Comparison of ENCODE assay signal across 1 cellular context in the genomic region with DNA sequence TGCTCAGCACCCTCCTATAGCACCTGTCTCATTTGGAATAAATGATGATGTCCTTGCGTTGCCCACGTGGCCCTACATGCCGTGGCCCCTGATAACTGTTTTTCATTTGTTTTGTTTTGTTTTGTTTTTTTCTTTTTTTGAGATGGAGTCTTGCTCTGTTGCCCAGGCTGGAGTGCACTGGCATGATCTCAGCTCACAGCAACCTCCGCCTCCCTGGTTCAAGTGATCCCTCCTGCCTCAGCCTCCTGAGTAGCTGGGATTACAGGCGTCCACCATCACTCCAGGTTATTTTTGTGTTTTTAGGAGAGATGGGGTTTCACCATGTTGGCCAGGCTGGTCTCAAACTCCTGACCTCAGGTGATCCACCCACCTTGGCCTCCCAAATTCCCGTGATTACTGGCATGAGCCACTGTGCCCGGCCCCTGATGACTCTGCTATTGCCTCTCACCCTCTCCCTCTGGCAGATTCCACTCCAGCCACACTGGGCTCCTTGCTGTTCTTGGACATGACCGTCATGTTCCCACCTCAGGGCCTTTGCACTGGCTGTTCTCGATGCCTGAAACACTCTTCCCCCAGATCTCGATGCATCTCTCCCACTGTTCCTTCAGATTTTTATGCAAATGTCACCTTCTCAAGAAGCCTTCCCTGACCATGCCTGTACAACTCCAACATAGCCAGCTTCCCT.
TF ChIP-seq lines count a peak whose summit lies in the region.

No MANE protein-coding gene starts in this region.

TF ChIP-seq in K562, 482 proteins besides CTCF, POLR2A, EP300 and RAD21:
- TF ChIP-seq GABPB2 (CRISPR knock-in tag; conservative IDR thresholded peaks at IDR 0.05) = no peak
- TF ChIP-seq ZNF431 (CRISPR knock-in tag; IDR thresholded peaks at IDR 0.05) = no peak
- TF ChIP-seq CHD1 (IDR thresholded peaks at IDR 0.05; ENCODE audit: low read length) = no peak
- TF ChIP-seq NONO (IDR thresholded peaks at IDR 0.05; ENCODE audit: low read depth in 2 of 2, low read length in 1 of 2) = no peak
- no peak for TF ChIP-seq ZNF274 (IDR thresholded peaks at IDR 0.05; ENCODE audit: borderline replicate concordance, low read depth, low read length)
- no peak for TF ChIP-seq EP400 (IDR thresholded peaks at IDR 0.05)
- TF ChIP-seq NKRF (IDR thresholded peaks at IDR 0.05; ENCODE audit: borderline replicate concordance) = no peak
- TF ChIP-seq SAFB (IDR thresholded peaks at IDR 0.05; ENCODE audit: borderline replicate concordance, low read depth, low read length) = no peak
- TF ChIP-seq ZNF79 (CRISPR knock-in tag; IDR thresholded peaks at IDR 0.05; ENCODE audit: low read depth) = no peak
- TF ChIP-seq ZNF232 (CRISPR knock-in tag; IDR thresholded peaks at IDR 0.05) = no peak
- no peak for TF ChIP-seq DEAF1 (CRISPR knock-in tag; IDR thresholded peaks at IDR 0.05)
- TF ChIP-seq, protein P1, sequence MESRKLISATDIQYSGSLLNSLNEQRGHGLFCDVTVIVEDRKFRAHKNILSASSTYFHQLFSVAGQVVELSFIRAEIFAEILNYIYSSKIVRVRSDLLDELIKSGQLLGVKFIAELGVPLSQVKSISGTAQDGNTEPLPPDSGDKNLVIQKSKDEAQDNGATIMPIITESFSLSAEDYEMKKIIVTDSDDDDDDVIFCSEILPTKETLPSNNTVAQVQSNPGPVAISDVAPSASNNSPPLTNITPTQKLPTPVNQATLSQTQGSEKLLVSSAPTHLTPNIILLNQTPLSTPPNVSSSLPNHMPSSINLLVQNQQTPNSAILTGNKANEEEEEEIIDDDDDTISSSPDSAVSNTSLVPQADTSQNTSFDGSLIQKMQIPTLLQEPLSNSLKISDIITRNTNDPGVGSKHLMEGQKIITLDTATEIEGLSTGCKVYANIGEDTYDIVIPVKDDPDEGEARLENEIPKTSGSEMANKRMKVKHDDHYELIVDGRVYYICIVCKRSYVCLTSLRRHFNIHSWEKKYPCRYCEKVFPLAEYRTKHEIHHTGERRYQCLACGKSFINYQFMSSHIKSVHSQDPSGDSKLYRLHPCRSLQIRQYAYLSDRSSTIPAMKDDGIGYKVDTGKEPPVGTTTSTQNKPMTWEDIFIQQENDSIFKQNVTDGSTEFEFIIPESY (CRISPR knock-in tag; IDR thresholded peaks at IDR 0.05) = no peak
- TF ChIP-seq MEIS2 (IDR thresholded peaks at IDR 0.05; ENCODE audit: partially characterized antibody) = no peak
- TF ChIP-seq RBM25 (IDR thresholded peaks at IDR 0.05; ENCODE audit: low read depth, low read length, severe bottlenecking) = peak; percentile 85
- TF ChIP-seq, protein P2, sequence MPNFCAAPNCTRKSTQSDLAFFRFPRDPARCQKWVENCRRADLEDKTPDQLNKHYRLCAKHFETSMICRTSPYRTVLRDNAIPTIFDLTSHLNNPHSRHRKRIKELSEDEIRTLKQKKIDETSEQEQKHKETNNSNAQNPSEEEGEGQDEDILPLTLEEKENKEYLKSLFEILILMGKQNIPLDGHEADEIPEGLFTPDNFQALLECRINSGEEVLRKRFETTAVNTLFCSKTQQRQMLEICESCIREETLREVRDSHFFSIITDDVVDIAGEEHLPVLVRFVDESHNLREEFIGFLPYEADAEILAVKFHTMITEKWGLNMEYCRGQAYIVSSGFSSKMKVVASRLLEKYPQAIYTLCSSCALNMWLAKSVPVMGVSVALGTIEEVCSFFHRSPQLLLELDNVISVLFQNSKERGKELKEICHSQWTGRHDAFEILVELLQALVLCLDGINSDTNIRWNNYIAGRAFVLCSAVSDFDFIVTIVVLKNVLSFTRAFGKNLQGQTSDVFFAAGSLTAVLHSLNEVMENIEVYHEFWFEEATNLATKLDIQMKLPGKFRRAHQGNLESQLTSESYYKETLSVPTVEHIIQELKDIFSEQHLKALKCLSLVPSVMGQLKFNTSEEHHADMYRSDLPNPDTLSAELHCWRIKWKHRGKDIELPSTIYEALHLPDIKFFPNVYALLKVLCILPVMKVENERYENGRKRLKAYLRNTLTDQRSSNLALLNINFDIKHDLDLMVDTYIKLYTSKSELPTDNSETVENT (CRISPR knock-in tag; IDR thresholded peaks at IDR 0.05) = no peak
- peak; percentile 91 for TF ChIP-seq BCOR (IDR thresholded peaks at IDR 0.05)
- TF ChIP-seq ZNF121 (CRISPR knock-in tag; conservative IDR thresholded peaks at IDR 0.05) = peak; percentile 69
- TF ChIP-seq FOXK2 (conservative IDR thresholded peaks at IDR 0.05 in 1 of 2, IDR thresholded peaks at IDR 0.05 in 1 of 2; ENCODE audit: low read depth in 2 of 2) = no peak
- TF ChIP-seq, protein P3, sequence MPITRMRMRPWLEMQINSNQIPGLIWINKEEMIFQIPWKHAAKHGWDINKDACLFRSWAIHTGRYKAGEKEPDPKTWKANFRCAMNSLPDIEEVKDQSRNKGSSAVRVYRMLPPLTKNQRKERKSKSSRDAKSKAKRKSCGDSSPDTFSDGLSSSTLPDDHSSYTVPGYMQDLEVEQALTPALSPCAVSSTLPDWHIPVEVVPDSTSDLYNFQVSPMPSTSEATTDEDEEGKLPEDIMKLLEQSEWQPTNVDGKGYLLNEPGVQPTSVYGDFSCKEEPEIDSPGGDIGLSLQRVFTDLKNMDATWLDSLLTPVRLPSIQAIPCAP (CRISPR knock-in tag; IDR thresholded peaks at IDR 0.05; ENCODE audit: borderline replicate concordance) = no peak
- TF ChIP-seq SMARCA5 (IDR thresholded peaks at IDR 0.05) = peak; percentile 74; the same call in 1 of the 2 replicates
- no peak for TF ChIP-seq PPARD (CRISPR knock-in tag; IDR thresholded peaks at IDR 0.05)
- TF ChIP-seq ZNF239 (CRISPR knock-in tag; IDR thresholded peaks at IDR 0.05) = no peak
- TF ChIP-seq, protein P4, sequence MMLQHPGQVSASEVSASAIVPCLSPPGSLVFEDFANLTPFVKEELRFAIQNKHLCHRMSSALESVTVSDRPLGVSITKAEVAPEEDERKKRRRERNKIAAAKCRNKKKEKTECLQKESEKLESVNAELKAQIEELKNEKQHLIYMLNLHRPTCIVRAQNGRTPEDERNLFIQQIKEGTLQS (IDR thresholded peaks at IDR 0.05) = no peak
- TF ChIP-seq, protein P4 (CRISPR knock-in tag; conservative IDR thresholded peaks at IDR 0.05) = no peak
- peak in 1 of 2 experiments; percentile 51; a peak in 3 of 4 replicates for TF ChIP-seq KDM1A (IDR thresholded peaks at IDR 0.05)
- TF ChIP-seq, protein P5, sequence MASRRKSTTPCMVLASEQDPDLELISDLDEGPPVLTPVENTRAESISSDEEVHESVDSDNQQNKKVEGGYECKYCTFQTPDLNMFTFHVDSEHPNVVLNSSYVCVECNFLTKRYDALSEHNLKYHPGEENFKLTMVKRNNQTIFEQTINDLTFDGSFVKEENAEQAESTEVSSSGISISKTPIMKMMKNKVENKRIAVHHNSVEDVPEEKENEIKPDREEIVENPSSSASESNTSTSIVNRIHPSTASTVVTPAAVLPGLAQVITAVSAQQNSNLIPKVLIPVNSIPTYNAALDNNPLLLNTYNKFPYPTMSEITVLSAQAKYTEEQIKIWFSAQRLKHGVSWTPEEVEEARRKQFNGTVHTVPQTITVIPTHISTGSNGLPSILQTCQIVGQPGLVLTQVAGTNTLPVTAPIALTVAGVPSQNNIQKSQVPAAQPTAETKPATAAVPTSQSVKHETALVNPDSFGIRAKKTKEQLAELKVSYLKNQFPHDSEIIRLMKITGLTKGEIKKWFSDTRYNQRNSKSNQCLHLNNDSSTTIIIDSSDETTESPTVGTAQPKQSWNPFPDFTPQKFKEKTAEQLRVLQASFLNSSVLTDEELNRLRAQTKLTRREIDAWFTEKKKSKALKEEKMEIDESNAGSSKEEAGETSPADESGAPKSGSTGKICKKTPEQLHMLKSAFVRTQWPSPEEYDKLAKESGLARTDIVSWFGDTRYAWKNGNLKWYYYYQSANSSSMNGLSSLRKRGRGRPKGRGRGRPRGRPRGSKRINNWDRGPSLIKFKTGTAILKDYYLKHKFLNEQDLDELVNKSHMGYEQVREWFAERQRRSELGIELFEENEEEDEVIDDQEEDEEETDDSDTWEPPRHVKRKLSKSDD (conservative IDR thresholded peaks at IDR 0.05; ENCODE audit: low read length) = no peak
TF ChIP-seq in K562: peak in this region for 5.
